In genomic region chr9:14692918-14693861, GRCh38 we compare ENCODE assay signal across 8 cellular contexts. TPM values are rescaled to one million over a fixed set of nuclear protein-coding genes. Genes with fewer than 3 reads are reported as not detected.
DNase-seq lines count a peak whose midpoint lies in the region; ATAC-seq lines count a peak whose summit lies in the region.

A gene with protein sequence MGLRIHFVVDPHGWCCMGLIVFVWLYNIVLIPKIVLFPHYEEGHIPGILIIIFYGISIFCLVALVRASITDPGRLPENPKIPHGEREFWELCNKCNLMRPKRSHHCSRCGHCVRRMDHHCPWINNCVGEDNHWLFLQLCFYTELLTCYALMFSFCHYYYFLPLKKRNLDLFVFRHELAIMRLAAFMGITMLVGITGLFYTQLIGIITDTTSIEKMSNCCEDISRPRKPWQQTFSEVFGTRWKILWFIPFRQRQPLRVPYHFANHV (minus strand): TSS chr9:14693432. CDS start chr9:14674340, 19,092 bp downstream.

- peaks cover 0 to 13% (median 0%) of the 10 kb centered on the region in 11 experiments; a peak in 3 of 22 replicates for H3K27me3 ChIP-seq in BLaER1 treated with 17β-estradiol and CSF1 and Interleukin-3, amounts not matched to agents 10 nM and 100 nM
- no peaks in the 10 kb centered on the region for H3K27me3 ChIP-seq in muscle layer of colon (ENCODE audit: control insufficient read depth in 1 of 2, insufficient read depth in 2 of 2, low read length in 2 of 2)

- peak; percentile 85 for ATAC-seq in GM19035 (IDR thresholded peaks at IDR 0.05; ENCODE audit: unreplicated experiment)
- ATAC-seq in HG03280 (IDR thresholded peaks at IDR 0.05; ENCODE audit: unreplicated experiment) = peak; percentile 84
- peak; percentile 93 for ATAC-seq in esophagus mucosa

- H4K20me1 ChIP-seq in BLaER1 treated with 17β-estradiol and CSF1 and Interleukin-3, amounts not matched to agents 10 nM and 100 nM = peaks cover 0 to 7% (median 0%) of the 10 kb centered on the region in 11 experiments; a peak in 3 of 22 replicates

- H3K27ac ChIP-seq in BLaER1 treated with 17β-estradiol and CSF1 and Interleukin-3, amounts not matched to agents 10 nM and 100 nM = peak within 1 kb of the TSS; percentile 41 to 81 (median 75); a peak in 21 of 22 replicates
- H3K27ac ChIP-seq in muscle layer of colon (ENCODE audit: low read depth, low read length) = peak within 1 kb of the TSS; percentile 55

- H3K9me3 ChIP-seq in BLaER1 treated with 17β-estradiol and CSF1 and Interleukin-3, amounts not matched to agents 10 nM and 100 nM (replicated peaks in 1 of 11) = no peaks in the 10 kb centered on the region
- no peaks in the 10 kb centered on the region for H3K9me3 ChIP-seq in muscle layer of colon (ENCODE audit: low read length)

- peak; percentile 4 for DNase-seq in NOMO-1 treated with DMSO at 0.1 percent for 48 hours (lab: John Stamatoyannopoulos, UW; ENCODE audit: unreplicated experiment)
- peak; percentile 66 for DNase-seq in activated T-cell treated with anti-CD3 and anti-CD28 coated beads for 48 hours (ENCODE audit: low read depth)
- peak; percentile 28 for DNase-seq in stimulated activated CD8-positive, alpha-beta memory T cell treated with anti-CD3 and anti-CD28 coated beads, Interleukin-7, amount 100 ng/mL, for 24 hours (ENCODE audit: low read depth)

- H3K36me3 ChIP-seq in BLaER1 treated with 17β-estradiol and CSF1 and Interleukin-3, amounts not matched to agents 10 nM and 100 nM = peaks cover 8 to 22% (median 19%) of the 10 kb centered on the region in 11 experiments; a peak in 17 of 22 replicates
- H3K36me3 ChIP-seq in muscle layer of colon (ENCODE audit: insufficient read depth, low read length) = peaks cover 15% of the 10 kb centered on the region

- peak within 1 kb of the TSS; percentile 74 to 86 (median 81) for H3K9ac ChIP-seq in BLaER1 treated with 17β-estradiol and CSF1 and Interleukin-3, amounts not matched to agents 10 nM and 100 nM
- H3K9ac ChIP-seq in muscle layer of colon (ENCODE audit: low read length) = no peak within 1 kb of the TSS

- peak within 1 kb of the TSS; percentile 70 to 86 (median 76) for H3K4me3 ChIP-seq in BLaER1 treated with 17β-estradiol and CSF1 and Interleukin-3, amounts not matched to agents 10 nM and 100 nM
- peak within 1 kb of the TSS; percentile 53 to 83 for H3K4me3 ChIP-seq in muscle layer of colon (ENCODE audit: low read depth in 1 of 2, low read length in 2 of 2)

- H3K4me2 ChIP-seq in BLaER1 treated with 17β-estradiol and CSF1 and Interleukin-3, amounts not matched to agents 10 nM and 100 nM = peak within 1 kb of the TSS; percentile 80 to 98 (median 90)

- peaks cover 7 to 24% (median 19%) of the 10 kb centered on the region in 10 experiments; a peak in 19 of 20 replicates for H3K4me1 ChIP-seq in BLaER1 treated with 17β-estradiol and CSF1 and Interleukin-3, amounts not matched to agents 10 nM and 100 nM
- H3K4me1 ChIP-seq in muscle layer of colon (ENCODE audit: insufficient read depth, low read length) = peaks cover 5% of the 10 kb centered on the region

RNA-seq across cellular contexts. Expression of the gene that starts here (rescaled TPM):
- total RNA-seq in esophagus mucosa = 14.5 TPM

Comparison
In these comparisons a context has a peak if more than half of its experiments do, and no peak if none do; other contexts are left out.
1. Peak in every context shown above with its lines: DNase-seq, ATAC-seq, H3K4me3 ChIP-seq and H3K27ac ChIP-seq.
2. DNase-seq: peak in every context shown above with its lines; median percentile 66 in activated T-cell treated with anti-CD3 and anti-CD28 coated beads for 48 hours; 28 in stimulated activated CD8-positive, alpha-beta memory T cell treated with anti-CD3 and anti-CD28 coated beads, Interleukin-7, amount 100 ng/mL, for 24 hours; 4 in NOMO-1 treated with DMSO at 0.1 percent for 48 hours.